Comparison of ENCODE assay signal across 10 cellular contexts in genomic region chr2:230694241-230694640, GRCh38. TPM values are rescaled to one million over a fixed set of nuclear protein-coding genes. Genes with fewer than 3 reads are reported as not detected.
DNase-seq lines count a peak whose midpoint lies in the region; ATAC-seq and TF ChIP-seq lines count a peak whose summit lies in the region.
"Had no signal": no experiment of that assay in that cellular context is flagged by ENCODE, and none has a peak within 500 bp of the region (broad histone marks: within the 10 kb centered on the region; RNA-seq: fewer than 3 reads in every experiment).

No MANE protein-coding gene starts in this region.

- no peak for TF ChIP-seq POLR2A in heart left ventricle (IDR thresholded peaks at IDR 0.05)

- peak; percentile 78 for ATAC-seq in RWPE2 (ENCODE audit: low read depth)
- no peak for ATAC-seq in heart left ventricle
- ATAC-seq in WTC11, result no peak
- ATAC-seq: naive thymus-derived CD8-positive, alpha-beta T cell had no signal

- H3K4me3 ChIP-seq in RWPE2 (ENCODE audit: severe bottlenecking) (no peak overlapping the region), heart left ventricle (no peak overlapping the region)

- intact Hi-C loops in heart left ventricle (cut with DNase I), result no loop called here

- peaks cover 30% of the 10 kb centered on the region for H3K4me1 ChIP-seq in RWPE2 (ENCODE audit: insufficient read depth, poor library complexity, severe bottlenecking)
- peaks cover 0 to 6% (median 0%) of the 10 kb centered on the region in 12 donors for H3K4me1 ChIP-seq in heart left ventricle

- no peak for TF ChIP-seq CTCF in GM10266 (IDR thresholded peaks at IDR 0.05; ENCODE audit: control insufficient read depth, insufficient read depth, low read depth, missing control alignments)
- TF ChIP-seq CTCF in GM20000 (IDR thresholded peaks at IDR 0.05; ENCODE audit: extremely low read depth, missing control alignments), result no peak
- TF ChIP-seq CTCF in RWPE2 (IDR thresholded peaks at IDR 0.05; ENCODE audit: poor library complexity, severe bottlenecking), result no peak
- TF ChIP-seq CTCF in GM13977 (IDR thresholded peaks at IDR 0.05; ENCODE audit: extremely low read depth, insufficient read depth, missing control alignments), result no peak
- TF ChIP-seq CTCF in heart left ventricle (IDR thresholded peaks at IDR 0.05), result no peak
- TF ChIP-seq CTCF in WTC11 (IDR thresholded peaks at IDR 0.05), result no peak
- TF ChIP-seq CTCF in endothelial cell (IDR thresholded peaks at IDR 0.05; ENCODE audit: unreplicated experiment), result no peak

- in situ Hi-C loops in GM13977 (cut with MboI; ENCODE audit: low pct_unique_long_range_greater_than_20kb, low sequenced_read_pairs, unreplicated experiment), result no loop called here

- H3K27me3 ChIP-seq in RWPE2 (ENCODE audit: insufficient read depth, poor library complexity, severe bottlenecking) (no peaks in the 10 kb centered on the region), heart left ventricle (no peaks in the 10 kb centered on the region)

- no peaks in the 10 kb centered on the region for H3K9me3 Mint-ChIP-seq in WTC11
- no peaks in the 10 kb centered on the region for H3K9me3 Mint-ChIP-seq in endothelial cell (ENCODE audit: unreplicated experiment)
- H3K9me3 Mint-ChIP-seq: naive thymus-derived CD8-positive, alpha-beta T cell had no signal

- CTCF ChIA-PET in WTC11 (lab: Charles Lee), result no interaction called here

- H3K4me1 Mint-ChIP-seq in WTC11 (peaks cover 6% of the 10 kb centered on the region; the same call in 1 of the 2 replicates), endothelial cell (ENCODE audit: unreplicated experiment) (no peaks in the 10 kb centered on the region)

- POLR2A ChIA-PET in WTC11 (lab: Charles Lee), result no interaction called here

- H3K9me3 ChIP-seq in RWPE2 (ENCODE audit: severe bottlenecking), result no peaks in the 10 kb centered on the region
- H3K9me3 ChIP-seq in heart left ventricle, result no peaks in the 10 kb centered on the region

- H3K36me3 ChIP-seq in RWPE2 (ENCODE audit: low read depth) (no peaks in the 10 kb centered on the region), heart left ventricle (no peaks in the 10 kb centered on the region)

- DNase-seq in GM10266 (ENCODE audit: extremely low spot score) (peak; percentile 27), GM20000 (ENCODE audit: low spot score) (peak; percentile 47), RWPE2 (ENCODE audit: low spot score) (no peak), kidney glomerular epithelial cell (lab: John Stamatoyannopoulos, UW) (peak; percentile 5), GM13977 (ENCODE audit: low spot score) (no peak), heart left ventricle (no peak), WTC11 (ENCODE audit: low spot score) (no peak), endothelial cell (ENCODE audit: low spot score) (no peak)
- DNase-seq: naive thymus-derived CD8-positive, alpha-beta T cell; OCI-M1 had no signal

- no peaks in the 10 kb centered on the region; the same call in 1 of the 2 replicates for H3K27me3 Mint-ChIP-seq in WTC11 (ENCODE audit: low read depth)
- H3K27me3 Mint-ChIP-seq in endothelial cell (ENCODE audit: unreplicated experiment), result no peaks in the 10 kb centered on the region
- H3K27me3 Mint-ChIP-seq: naive thymus-derived CD8-positive, alpha-beta T cell had no signal

- WGBS in heart left ventricle, 4 donors, result 83 to 93% (median 91%) methylated on average over 3 of the region's 3 CpGs

- H3K27ac ChIP-seq in RWPE2 (ENCODE audit: poor library complexity, severe bottlenecking) (peak overlapping the region; percentile 85), heart left ventricle (no peak overlapping the region)

- no peaks in the 10 kb centered on the region for H3K36me3 Mint-ChIP-seq in WTC11
- no peaks in the 10 kb centered on the region for H3K36me3 Mint-ChIP-seq in endothelial cell (ENCODE audit: low read depth, unreplicated experiment)
- H3K36me3 Mint-ChIP-seq: naive thymus-derived CD8-positive, alpha-beta T cell had no signal

- no peak overlapping the region for H3K27ac Mint-ChIP-seq in WTC11
- H3K27ac Mint-ChIP-seq in endothelial cell (ENCODE audit: unreplicated experiment), result no peak overlapping the region

- H3K4me3 Mint-ChIP-seq in WTC11 (no peak overlapping the region), endothelial cell (ENCODE audit: unreplicated experiment) (no peak overlapping the region)
- H3K4me3 Mint-ChIP-seq: naive thymus-derived CD8-positive, alpha-beta T cell had no signal

TF ChIP-seq in WTC11, 78 proteins besides CTCF, POLR2A, EP300 and RAD21:
- TF ChIP-seq ZMAT4 (CRISPR knock-in tag; IDR thresholded peaks at IDR 0.05) (no peak), CDX4 (CRISPR knock-in tag; IDR thresholded peaks at IDR 0.05; ENCODE audit: borderline replicate concordance) (no peak), E2F4 (CRISPR knock-in tag; IDR thresholded peaks at IDR 0.05; ENCODE audit: borderline replicate concordance, low read depth) (no peak), FOXJ3 (CRISPR knock-in tag; IDR thresholded peaks at IDR 0.05; ENCODE audit: borderline replicate concordance) (no peak), ZNF232 (CRISPR knock-in tag; IDR thresholded peaks at IDR 0.05) (no peak)

RNA-seq across cellular contexts. Expression of gene CAB39, which starts 18.4 kb away (rescaled TPM):
- total RNA-seq in heart left ventricle, result 10 to 100 TPM; 64.3 to 99.2 (median 84.8) TPM
- polyA plus RNA-seq in heart left ventricle, result 10 to 100 TPM; 28.6 to 48.7 TPM
- total RNA-seq in WTC11 (2021), result 35.6 to 38.9 TPM (median 36.9 TPM) in 3 replicates
- 48.7 TPM for total RNA-seq in endothelial cell (ENCODE audit: unreplicated experiment)

Comparison
In these comparisons a context has a peak if more than half of its experiments do, and no peak if none do; other contexts are left out.
1. DNase-seq: peak in GM10266 (single experiment), GM20000 (single experiment) and kidney glomerular epithelial cell (single experiment); none in RWPE2 (single experiment), GM13977 (single experiment), heart left ventricle (0 of 5), WTC11 (single experiment) and endothelial cell (single experiment).